Comparison of ENCODE assay signal across 30 cellular contexts in genomic region chr7:133777701-133778100, GRCh38.
"Had no signal": no experiment of that assay in that cellular context is flagged by ENCODE, and none has a peak within 500 bp of the region (broad histone marks: within the 10 kb centered on the region; RNA-seq: fewer than 3 reads in every experiment).

No MANE protein-coding gene starts in this region.

- H3K4me3 ChIP-seq: adrenal gland, body of pancreas, cardiac muscle cell had no signal

- DNase-seq: activated effector memory CD4-positive, alpha-beta T cell treated with anti-CD3 and anti-CD28 coated beads, Interleukin-2, amount 50 U/mL, for 16 hours; activated effector memory CD4-positive, alpha-beta T cell treated with Interleukin-2 at 50 U/mL for 16 hours; activated gamma-delta T cell; activated gamma-delta T cell treated with Interleukin-2 at 50 U/mL for 16 hours; activated naive CD4-positive, alpha-beta T cell; activated naive CD4-positive, alpha-beta T cell treated with anti-CD3 and anti-CD28 coated beads for 36 hours; activated naive CD4-positive, alpha-beta T cell treated with anti-CD3 and anti-CD28 coated beads, Interleukin-2, amount 10 ng/mL, durations not matched to agents 7 days and 5 days; activated naive CD4-positive, alpha-beta T cell treated with anti-CD3 and anti-CD28 coated beads, Interleukin-2, amount 50 U/mL, for 16 hours; activated naive CD4-positive, alpha-beta T cell treated with Interleukin-2 at 50 U/mL for 16 hours; activated naive CD8-positive, alpha-beta T cell treated with anti-CD3 and anti-CD28 coated beads for 36 hours; activated naive CD8-positive, alpha-beta T cell treated with anti-CD3 and anti-CD28 coated beads, Interleukin-2, amount 10 ng/mL, durations not matched to agents 7 days and 5 days; activated naive CD8-positive, alpha-beta T cell treated with anti-CD3 and anti-CD28 coated beads, Interleukin-2, amount 50 U/mL, for 24 hours; activated T-cell treated with anti-CD3 and anti-CD28 coated beads for 4 hours; activated T-cell treated with anti-CD3 and anti-CD28 coated beads, Interleukin-2, amount 50 U/mL, for 1 hour; activated T-cell treated with anti-CD3 and anti-CD28 coated beads, Interleukin-2, amount 50 U/mL, for 24 hours; activated T-cell treated with anti-CD3 and anti-CD28 coated beads, Interleukin-2, amount 50 U/mL, for 4 hours; activated T-cell treated with anti-CD3 and anti-CD28 coated beads, Interleukin-2, amount 50 U/mL, for 48 hours; activated T-cell treated with anti-CD3 and anti-CD28 coated beads, Interleukin-2, amount 50 U/mL, for 72 hours; adrenal gland; amniotic stem cell; amygdala; anterior cingulate cortex; aorta; body of pancreas; brain microvascular endothelial cell; caudate nucleus; central memory CD4-positive, alpha-beta T cell; cerebellar nuclear complex had no signal

- H3K9me3 ChIP-seq: adrenal gland, body of pancreas had no signal

- H3K27ac ChIP-seq: adrenal gland, body of pancreas, brain microvascular endothelial cell, cardiac muscle cell had no signal

- H3K27me3 ChIP-seq: adrenal gland, body of pancreas, brain microvascular endothelial cell, cardiac muscle cell had no signal

- H3K4me1 ChIP-seq: adrenal gland, body of pancreas had no signal

- H3K36me3 ChIP-seq: adrenal gland, brain microvascular endothelial cell, cardiac muscle cell had no signal

- FAIRE-seq: astrocyte had no signal
